8 cellular contexts compared by ENCODE assay signal in genomic region chr11:5690216-5690615, GRCh38. TPM values are rescaled to one million over a fixed set of nuclear protein-coding genes. Genes with fewer than 3 reads are reported as not detected.
DNase-seq lines count a peak whose midpoint lies in the region; ATAC-seq and TF ChIP-seq lines count a peak whose summit lies in the region.

No MANE protein-coding gene starts in this region.

- peaks cover 62% of the 10 kb centered on the region for H3K4me1 Mint-ChIP-seq in activated B cell treated with CpG ODN at 0.5 μM for 24 hours

- ATAC-seq in activated B cell treated with CpG ODN at 0.5 μM for 24 hours (ENCODE audit: low read depth) (no peak), left cardiac atrium (peak; percentile 69 to 83), GM21723 (IDR thresholded peaks at IDR 0.05; ENCODE audit: unreplicated experiment) (no peak)

- H3K27ac Mint-ChIP-seq in activated B cell treated with CpG ODN at 0.5 μM for 24 hours, result peak overlapping the region; percentile 94

- H3K4me3 ChIP-seq in GM12875 (ENCODE audit: low read depth, low read length), result peak overlapping the region; percentile 74
- H3K4me3 ChIP-seq in skeletal muscle satellite cell (ENCODE audit: low read length), result peak overlapping the region; percentile 73

- TF ChIP-seq CTCF in GM12875 (IDR thresholded peaks at IDR 0.05; ENCODE audit: borderline replicate concordance, insufficient read depth, low read depth, low read length) (no peak), activated B cell treated with CpG ODN at 0.5 μM for 24 hours (IDR thresholded peaks at IDR 0.05) (no peak)

- H3K36me3 ChIP-seq in skeletal muscle satellite cell (ENCODE audit: insufficient read depth, low read length), result no peaks in the 10 kb centered on the region

- peak overlapping the region; percentile 96 for H3K4me3 Mint-ChIP-seq in activated B cell treated with CpG ODN at 0.5 μM for 24 hours

- CTCF ChIA-PET in activated B cell treated with CpG ODN at 0.5 μM for 24 hours (lab: Charles Lee), result interaction anchor here (1.0 to 1.3 kb wide), 6 partner anchors 10 to 65 kb away, joined by 3 to 4 read pairs (median 3); partner anchors contain the start of gene TRIM34

- H3K27me3 Mint-ChIP-seq in activated B cell treated with CpG ODN at 0.5 μM for 24 hours, result no peaks in the 10 kb centered on the region

- H3K9ac ChIP-seq in skeletal muscle satellite cell (ENCODE audit: low read depth, low read length), result peak overlapping the region; percentile 86

- H3K9me3 Mint-ChIP-seq in activated B cell treated with CpG ODN at 0.5 μM for 24 hours, result no peaks in the 10 kb centered on the region

- no peaks in the 10 kb centered on the region for H3K9me3 ChIP-seq in skeletal muscle satellite cell (replicated peaks; ENCODE audit: low read length)

- no peak for DNase-seq in activated B cell treated with CpG ODN at 0.5 μM for 24 hours
- DNase-seq in left cardiac atrium, result no peak
- no peak for DNase-seq in NCI-H2107 (lab: John Stamatoyannopoulos, UW)
- no peak for DNase-seq in COR-L47 (lab: John Stamatoyannopoulos, UW)
- no peak for DNase-seq in germinal center (ENCODE audit: low spot score)

- H3K4me1 ChIP-seq in skeletal muscle satellite cell (ENCODE audit: control insufficient read depth, insufficient read depth, low read length), result peaks cover 25% of the 10 kb centered on the region

- POLR2A ChIA-PET in activated B cell treated with CpG ODN at 0.5 μM for 24 hours (lab: Charles Lee), result interaction anchor here (0.6 to 4.7 kb wide), 13 partner anchors 11 to 1947 kb away, joined by 3 to 60 read pairs (median 5); partner anchors contain the start of genes ARFIP2, OR52N2, SMPD1 and TIMM10B

- peaks cover 45% of the 10 kb centered on the region for H3K36me3 Mint-ChIP-seq in activated B cell treated with CpG ODN at 0.5 μM for 24 hours (ENCODE audit: low read depth)

- no peaks in the 10 kb centered on the region for H3K27me3 ChIP-seq in skeletal muscle satellite cell (ENCODE audit: control insufficient read depth, insufficient read depth, low read length)

- intact Hi-C loops in activated B cell treated with CpG ODN at 0.5 μM for 24 hours (cut with micrococcal nuclease) (loop anchor here (10.0 kb wide), 1 partner anchor 1085 kb away; the partner anchor contains the start of gene TRIM68), left cardiac atrium (cut with DNase I) (no loop called here)

- H3K4me2 ChIP-seq in skeletal muscle satellite cell (ENCODE audit: low read length), result peak overlapping the region; percentile 83

RNA-seq across cellular contexts. Expression of gene TRIM22, which starts 0.6 kb away (rescaled TPM):
- 244 and 255 TPM in 2 replicates for total RNA-seq in activated B cell treated with CpG ODN at 0.5 μM for 24 hours
- total RNA-seq in left cardiac atrium, result 10 to 100 TPM; 29.6 to 33.7 TPM
- total RNA-seq in skeletal muscle satellite cell (2012; rRNA removed), result 43.5 and 64.1 TPM in 2 replicates

RNA-seq across cellular contexts. Expression of gene TRIM5, which starts 5.3 kb away (rescaled TPM):
- total RNA-seq in activated B cell treated with CpG ODN at 0.5 μM for 24 hours, result 34.3 and 36.3 TPM in 2 replicates
- total RNA-seq in left cardiac atrium, result 10 to 100 TPM; 14.2 to 14.8 TPM
- total RNA-seq in skeletal muscle satellite cell (2012; rRNA removed), result 16.2 and 23.6 TPM in 2 replicates

RNA-seq across cellular contexts. Expression of gene OR56B1, which starts 46.0 kb away (rescaled TPM):
- total RNA-seq in activated B cell treated with CpG ODN at 0.5 μM for 24 hours, result 0.64 and 0.84 TPM in 2 replicates
- not detected for total RNA-seq in left cardiac atrium
- not detected in 2 replicates for total RNA-seq in skeletal muscle satellite cell (2012; rRNA removed)

Comparison
In these comparisons a context has a peak if more than half of its experiments do, and no peak if none do; other contexts are left out.
1. ATAC-seq: peak in left cardiac atrium (2 of 2); none in activated B cell treated with CpG ODN at 0.5 μM for 24 hours (single experiment) and GM21723 (single experiment).